ENCODE assay signal across 27 cellular contexts in the genomic region with DNA sequence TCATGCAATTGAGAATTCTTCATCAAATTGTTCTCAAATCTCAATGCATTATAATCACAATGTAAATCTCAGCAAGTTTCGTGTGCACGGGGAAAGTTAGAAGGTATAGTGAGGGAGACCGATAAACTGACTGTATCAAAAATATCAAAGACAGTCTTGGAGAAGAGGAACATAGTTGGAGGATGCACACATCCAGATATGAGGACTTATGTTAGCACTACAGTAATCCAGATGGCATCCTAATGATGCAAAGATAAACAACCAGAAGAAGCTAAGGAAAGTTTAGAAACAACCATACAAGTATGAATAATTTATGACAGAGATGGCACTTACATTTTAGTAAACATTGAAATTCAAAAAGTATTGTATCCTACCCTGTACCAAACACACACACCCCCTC.
"Had no signal": no experiment of that assay in that cellular context is flagged by ENCODE, and none has a peak within 500 bp of the region (broad histone marks: within the 10 kb centered on the region; RNA-seq: fewer than 3 reads in every experiment).

No MANE protein-coding gene starts in this region.

- H3K9me3 ChIP-seq: adrenal gland, MG63 had no signal

- H3K27me3 ChIP-seq: adrenal gland, MG63 had no signal

- H3K27ac ChIP-seq: adrenal gland, PC-9, WERI-Rb-1 had no signal

- H2AFZ ChIP-seq: PC-9 had no signal

- H3K4me2 ChIP-seq: PC-9 had no signal

- H3K36me3 ChIP-seq: adrenal gland, MG63, WERI-Rb-1 had no signal

- H3K4me3 ChIP-seq: adrenal gland, MG63, PC-9 had no signal

- DNase-seq: activated CD4-positive, alpha-beta T cell treated with anti-CD3 and anti-CD28 coated beads for 1 hour; activated CD4-positive, alpha-beta T cell treated with anti-CD3 and anti-CD28 coated beads for 48 hours; activated CD4-positive, CD25-positive, alpha-beta regulatory T cell; activated CD8-positive, alpha-beta memory T cell treated with anti-CD3 and anti-CD28 coated beads, Interleukin-2, amount 50 U/mL, for 4 hours; activated CD8-positive, alpha-beta T cell treated with anti-CD3 and anti-CD28 coated beads for 36 hours; activated gamma-delta T cell treated with Interleukin-2 at 50 U/mL for 16 hours; activated naive CD4-positive, alpha-beta T cell treated with anti-CD3 and anti-CD28 coated beads for 36 hours; activated T-cell treated with anti-CD3 and anti-CD28 coated beads for 4 hours; activated T-cell treated with anti-CD3 and anti-CD28 coated beads, Interleukin-2, amount 50 U/mL, for 4 hours; adrenal gland; anterior cingulate cortex; Kasumi-1; KG1; MG63; NCI-H1048; NCI-H1105 treated with DMSO at 0.1 percent for 48 hours; NCI-H1436; NCI-H1694 treated with DMSO at 0.1 percent for 48 hours; NCI-H2029; NCI-H510A; NCI-H526; NCI-H748 treated with DMSO at 0.1 percent for 48 hours; NK-92 treated with Interleukin-12 subunit alpha and Interleukin-12 subunit beta, amount 100 ng/mL, for 24 hours; PC-9; Right ventricle myocardium superior; T1000; WERI-Rb-1 had no signal
